ENCODE assay signal across 10 cellular contexts in genomic region chr2:208820289-208820688, GRCh38.
DNase-seq lines count a peak whose midpoint lies in the region; TF ChIP-seq lines count a peak whose summit lies in the region.
"Had no signal": no experiment of that assay in that cellular context is flagged by ENCODE, and none has a peak within 500 bp of the region (broad histone marks: within the 10 kb centered on the region; RNA-seq: fewer than 3 reads in every experiment).

No MANE protein-coding gene starts in this region.

- H3K36me3 Mint-ChIP-seq in neural progenitor cell = no peaks in the 10 kb centered on the region
- H3K36me3 Mint-ChIP-seq in endothelial cell (ENCODE audit: low read depth, unreplicated experiment) = no peaks in the 10 kb centered on the region

- no peaks in the 10 kb centered on the region for H3K36me3 ChIP-seq in left ventricle myocardium inferior
- no peaks in the 10 kb centered on the region for H3K36me3 ChIP-seq in neural progenitor cell
- no peaks in the 10 kb centered on the region for H3K36me3 ChIP-seq in effector memory CD4-positive, alpha-beta T cell (ENCODE audit: control insufficient read depth, insufficient read depth, low read length)
- H3K36me3 ChIP-seq: BLaER1 treated with 17β-estradiol and CSF1 and Interleukin-3, amounts not matched to agents 10 nM and 100 nM had no signal

- H2AFZ ChIP-seq in neural progenitor cell (replicated peaks) = no peak overlapping the region

- H3K79me2 ChIP-seq in neural progenitor cell (ENCODE audit: low read depth) = no peaks in the 10 kb centered on the region

- DNase-seq in left ventricle myocardium inferior (no peak), cardiac septum (ENCODE audit: low spot score) (no peak), HT-29 (ENCODE audit: low spot score) (peak; percentile 37), RPMI8226 (peak; percentile 22), neural progenitor cell (ENCODE audit: low spot score) (peak; percentile 46), endothelial cell (ENCODE audit: low spot score) (no peak), dorsolateral prefrontal cortex (no peak)
- DNase-seq in effector memory CD4-positive, alpha-beta T cell = no peak

- TF ChIP-seq CTCF in left ventricle myocardium inferior (IDR thresholded peaks at IDR 0.05; ENCODE audit: borderline replicate concordance) (peak; percentile 32), neural progenitor cell (IDR thresholded peaks at IDR 0.05) (peak; percentile 54), endothelial cell (IDR thresholded peaks at IDR 0.05; ENCODE audit: unreplicated experiment) (no peak), dorsolateral prefrontal cortex (IDR thresholded peaks at IDR 0.05 in 54 of 56, conservative IDR thresholded peaks at IDR 0.05 in 2 of 56; ENCODE audit: low read depth in 1 of 56, partially characterized antibody in 56 of 56) (peak in 22 of 56 donors; percentile 13 to 45 (median 23))

- H3K27me3 Mint-ChIP-seq in neural progenitor cell (ENCODE audit: insufficient read depth, low read depth) = no peaks in the 10 kb centered on the region
- no peaks in the 10 kb centered on the region for H3K27me3 Mint-ChIP-seq in endothelial cell (ENCODE audit: unreplicated experiment)

- H3K9ac ChIP-seq in neural progenitor cell = no peak overlapping the region
- H3K9ac ChIP-seq: BLaER1 treated with 17β-estradiol and CSF1 and Interleukin-3, amounts not matched to agents 10 nM and 100 nM had no signal

- H3K4me1 ChIP-seq in left ventricle myocardium inferior = no peaks in the 10 kb centered on the region
- no peaks in the 10 kb centered on the region for H3K4me1 ChIP-seq in neural progenitor cell
- no peaks in the 10 kb centered on the region for H3K4me1 ChIP-seq in effector memory CD4-positive, alpha-beta T cell (ENCODE audit: control insufficient read depth, insufficient read depth, low read length, poor library complexity, severe bottlenecking)
- H3K4me1 ChIP-seq: BLaER1 treated with 17β-estradiol and CSF1 and Interleukin-3, amounts not matched to agents 10 nM and 100 nM had no signal

- H3K4me1 Mint-ChIP-seq in neural progenitor cell (peaks cover 7% of the 10 kb centered on the region), endothelial cell (ENCODE audit: unreplicated experiment) (peaks cover 5% of the 10 kb centered on the region)

- H3K27ac ChIP-seq in left ventricle myocardium inferior (replicated peaks) (no peak overlapping the region), neural progenitor cell (no peak overlapping the region), dorsolateral prefrontal cortex (no peak overlapping the region)
- no peak overlapping the region for H3K27ac ChIP-seq in effector memory CD4-positive, alpha-beta T cell (ENCODE audit: insufficient read depth, low read length, poor library complexity, severe bottlenecking)
- H3K27ac ChIP-seq: BLaER1 treated with 17β-estradiol and CSF1 and Interleukin-3, amounts not matched to agents 10 nM and 100 nM; SK-N-MC had no signal

- intact Hi-C loops in left ventricle myocardium inferior (cut with micrococcal nuclease) (no loop called here), cardiac septum (cut with DNase I) (no loop called here), dorsolateral prefrontal cortex (cut with DNase I) (no loop called here)

- no peak overlapping the region for H3K4me3 Mint-ChIP-seq in neural progenitor cell
- no peak overlapping the region for H3K4me3 Mint-ChIP-seq in endothelial cell (ENCODE audit: unreplicated experiment)

- no peaks in the 10 kb centered on the region for H3K27me3 ChIP-seq in left ventricle myocardium inferior (ENCODE audit: low read depth)
- no peaks in the 10 kb centered on the region for H3K27me3 ChIP-seq in neural progenitor cell
- no peaks in the 10 kb centered on the region for H3K27me3 ChIP-seq in effector memory CD4-positive, alpha-beta T cell (replicated peaks; ENCODE audit: control insufficient read depth, insufficient read depth, low read length, poor library complexity, severe bottlenecking)
- H3K27me3 ChIP-seq in dorsolateral prefrontal cortex = peaks cover 0 to 7% (median 0%) of the 10 kb centered on the region in 45 donors
- H3K27me3 ChIP-seq: BLaER1 treated with 17β-estradiol and CSF1 and Interleukin-3, amounts not matched to agents 10 nM and 100 nM had no signal

- H3K4me3 ChIP-seq in left ventricle myocardium inferior (no peak overlapping the region), neural progenitor cell (no peak overlapping the region), dorsolateral prefrontal cortex (no peak overlapping the region)
- H3K4me3 ChIP-seq in effector memory CD4-positive, alpha-beta T cell (ENCODE audit: insufficient read depth, low read depth, low read length, poor library complexity, severe bottlenecking) = no peak overlapping the region
- H3K4me3 ChIP-seq: BLaER1 treated with 17β-estradiol and CSF1 and Interleukin-3, amounts not matched to agents 10 nM and 100 nM; SK-N-MC had no signal

- H4K20me1 ChIP-seq in neural progenitor cell (ENCODE audit: low read depth) = no peaks in the 10 kb centered on the region
- H4K20me1 ChIP-seq: BLaER1 treated with 17β-estradiol and CSF1 and Interleukin-3, amounts not matched to agents 10 nM and 100 nM had no signal

- H3F3A ChIP-seq in neural progenitor cell (ENCODE audit: low read depth) = no peaks in the 10 kb centered on the region

- no peak overlapping the region for H3K4me2 ChIP-seq in neural progenitor cell
- H3K4me2 ChIP-seq: BLaER1 treated with 17β-estradiol and CSF1 and Interleukin-3, amounts not matched to agents 10 nM and 100 nM had no signal

- H3K9me3 ChIP-seq in left ventricle myocardium inferior (replicated peaks) = no peaks in the 10 kb centered on the region
- H3K9me3 ChIP-seq in neural progenitor cell (ENCODE audit: low read depth) = no peaks in the 10 kb centered on the region
- H3K9me3 ChIP-seq in effector memory CD4-positive, alpha-beta T cell (ENCODE audit: control insufficient read depth, low read length) = no peaks in the 10 kb centered on the region
- H3K9me3 ChIP-seq: BLaER1 treated with 17β-estradiol and CSF1 and Interleukin-3, amounts not matched to agents 10 nM and 100 nM had no signal

- H3K27ac Mint-ChIP-seq in neural progenitor cell = no peak overlapping the region
- no peak overlapping the region for H3K27ac Mint-ChIP-seq in endothelial cell (ENCODE audit: unreplicated experiment)

- no peaks in the 10 kb centered on the region for H3K9me3 Mint-ChIP-seq in neural progenitor cell
- H3K9me3 Mint-ChIP-seq in endothelial cell (ENCODE audit: unreplicated experiment) = no peaks in the 10 kb centered on the region

Comparison
In these comparisons a context has a peak if more than half of its experiments do, and no peak if none do; other contexts are left out.
1. DNase-seq: peak in HT-29 (single experiment), RPMI8226 (single experiment) and neural progenitor cell (single experiment); none in left ventricle myocardium inferior (single experiment), cardiac septum (single experiment), effector memory CD4-positive, alpha-beta T cell (0 of 3), endothelial cell (single experiment) and dorsolateral prefrontal cortex (0 of 10).